Comparison of ENCODE assay signal across 21 cellular contexts in the genomic region with DNA sequence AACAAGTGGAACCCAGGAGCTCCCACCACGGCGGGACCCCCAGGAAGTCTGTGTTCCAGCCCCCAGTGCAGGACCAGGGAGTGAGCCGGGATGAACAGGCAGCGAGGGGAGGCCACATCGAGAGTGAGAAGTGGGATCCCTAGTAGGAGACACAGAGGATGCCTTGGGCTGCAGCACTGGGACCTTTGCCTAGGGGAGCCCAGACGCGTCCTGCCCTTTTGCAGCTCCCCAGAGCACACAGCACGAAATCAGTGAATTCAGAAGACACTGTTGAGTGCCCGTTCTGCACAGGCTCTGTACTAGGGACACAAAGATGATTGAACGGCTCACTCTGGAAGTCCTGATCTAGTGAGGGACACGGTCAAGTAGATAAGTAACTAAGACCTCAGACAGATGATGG. TPM values are rescaled to one million over a fixed set of nuclear protein-coding genes. Genes with fewer than 3 reads are reported as not detected.
A peak's percentile ranks its signal among the peaks of the same experiment; 100 is the strongest.
DNase-seq lines count a peak whose midpoint lies in the region; ATAC-seq, FAIRE-seq and TF ChIP-seq lines count a peak whose summit lies in the region.
"Had no signal": no experiment of that assay in that cellular context is flagged by ENCODE, and none has a peak within 500 bp of the region (broad histone marks: within the 10 kb centered on the region; RNA-seq: fewer than 3 reads in every experiment).

No MANE protein-coding gene starts in this region.

- H3K79me2 ChIP-seq in K562 (ENCODE audit: control insufficient read depth, insufficient read depth, low read length) (no peaks in the 10 kb centered on the region), smooth muscle cell (ENCODE audit: low read depth) (no peaks in the 10 kb centered on the region), PC-3 (ENCODE audit: low read length) (no peaks in the 10 kb centered on the region)

- H3K4me1 Mint-ChIP-seq in CD14-positive monocyte = no peaks in the 10 kb centered on the region
- H3K4me1 Mint-ChIP-seq in neural crest cell = peaks cover 16% of the 10 kb centered on the region
- H3K4me1 Mint-ChIP-seq: CD4-positive, CD25-positive, alpha-beta regulatory T cell had no signal

- H3K4me2 ChIP-seq in K562 (ENCODE audit: insufficient read depth, low read length) (no peak overlapping the region), smooth muscle cell (no peak overlapping the region), PC-3 (ENCODE audit: low read length) (no peak overlapping the region)

- no peaks in the 10 kb centered on the region for H3K36me3 ChIP-seq in K562 (ENCODE audit: control insufficient read depth, insufficient read depth, low read length)
- no peaks in the 10 kb centered on the region for H3K36me3 ChIP-seq in smooth muscle cell (ENCODE audit: low read depth)
- no peaks in the 10 kb centered on the region for H3K36me3 ChIP-seq in PC-3 (ENCODE audit: low read depth, low read length)

- H3K4me3 Mint-ChIP-seq in CD14-positive monocyte (no peak overlapping the region), neural crest cell (no peak overlapping the region)
- H3K4me3 Mint-ChIP-seq: CD4-positive, CD25-positive, alpha-beta regulatory T cell; CD8-positive, alpha-beta T cell; H9 had no signal

- in situ Hi-C loops in K562 (cut with MboI) = no loop called here

- DNase-seq in CD14-positive monocyte (ENCODE audit: low spot score) (peak; percentile 15), K562 (ENCODE audit: extremely low read depth in 1 of 4, low spot score in 3 of 4) (no peak), neural crest cell (ENCODE audit: low read depth, low spot score) (no peak), posterior vena cava (ENCODE audit: low spot score) (peak; percentile 53), COLO668 (lab: John Stamatoyannopoulos, UW; ENCODE audit: unreplicated experiment) (no peak), smooth muscle cell (lab: John Stamatoyannopoulos, UW; ENCODE audit: unreplicated experiment) (no peak), PC-3 (no peak)
- DNase-seq: CD4-positive, CD25-positive, alpha-beta regulatory T cell; CD8-positive, alpha-beta T cell; DMS 273 treated with DMSO at 0.1 percent for 48 hours; DMS79; EL; GDM1; GM23248; H9 had no signal

- H3K27ac ChIP-seq in K562 (ENCODE audit: extremely low read depth, low read depth, low read length) (no peak overlapping the region), smooth muscle cell (ENCODE audit: low read depth) (no peak overlapping the region), PC-3 (ENCODE audit: low read length) (no peak overlapping the region)
- H3K27ac ChIP-seq: GM23248 had no signal

- H2AFZ ChIP-seq in K562 (ENCODE audit: low read depth, low read length) = no peak overlapping the region
- no peak overlapping the region for H2AFZ ChIP-seq in smooth muscle cell (ENCODE audit: low read depth)
- H2AFZ ChIP-seq in PC-3 (ENCODE audit: low read length) = no peak overlapping the region
- H2AFZ ChIP-seq: GM23248 had no signal

- H3K9me3 Mint-ChIP-seq in CD14-positive monocyte = peaks cover 0 to 7% (median 6%) of the 10 kb centered on the region in 7 donors
- H3K9me3 Mint-ChIP-seq in neural crest cell = peaks cover 10% of the 10 kb centered on the region
- H3K9me3 Mint-ChIP-seq: CD8-positive, alpha-beta T cell had no signal

- BruUV-seq in K562 (replicated peaks; lab: Mats Ljungman, UMichigan) = no TSS peak
- BruUV-seq in PC-3 (replicated peaks; lab: Mats Ljungman, UMichigan) = no TSS peak

- POLR2A ChIA-PET in K562 (lab: Yijun Ruan, JAX) = interaction anchor here (0.7 to 1.2 kb wide), 2 partner anchors 10 to 23 kb away, joined by 4 read pairs; no protein-coding TSS in a partner anchor
- POLR2A ChIA-PET in PC-3 (lab: Charles Lee; ENCODE audit: unreplicated experiment) = no interaction called here

- TF ChIP-seq EP300 in K562 (IDR thresholded peaks at IDR 0.05; ENCODE audit: low read length) = no peak

- H4K20me1 ChIP-seq in K562 (replicated peaks; ENCODE audit: control insufficient read depth, insufficient read depth, low read length) (peaks cover 6% of the 10 kb centered on the region; the same call in 1 of the 2 replicates), smooth muscle cell (ENCODE audit: low read depth) (no peaks in the 10 kb centered on the region), PC-3 (ENCODE audit: low read length) (no peaks in the 10 kb centered on the region)

- no peaks in the 10 kb centered on the region for H3K9me2 ChIP-seq in PC-3 (replicated peaks; ENCODE audit: low read length)

- ATAC-seq in K562 (no peak; the same call in 2 of the 3 replicates), PC-3 (no peak), HG03439 (IDR thresholded peaks at IDR 0.05; ENCODE audit: unreplicated experiment) (no peak)
- ATAC-seq: CD8-positive, alpha-beta T cell; GM12878; HCT116 had no signal

- H3F3A ChIP-seq in smooth muscle cell (ENCODE audit: low read depth) (no peaks in the 10 kb centered on the region), PC-3 (ENCODE audit: low read length, unreplicated experiment) (no peaks in the 10 kb centered on the region)

- CTCF ChIA-PET in K562 (lab: Yijun Ruan, JAX; ENCODE audit: low intra/inter-chr PET ratio) (no interaction called here), PC-3 (lab: Charles Lee) (no interaction called here)

- peaks cover 17 to 41% (median 20%) of the 10 kb centered on the region in 3 donors for H3K27me3 Mint-ChIP-seq in CD14-positive monocyte (ENCODE audit: low read depth in 3 of 3)
- peaks cover 57% of the 10 kb centered on the region for H3K27me3 Mint-ChIP-seq in neural crest cell (ENCODE audit: low read depth)

- no peak for TF ChIP-seq POLR2A in K562 (conservative IDR thresholded peaks at IDR 0.05)

- TF ChIP-seq RAD21 in K562 (CRISPR knock-in tag; conservative IDR thresholded peaks at IDR 0.05 in 1 of 2, IDR thresholded peaks at IDR 0.05 in 1 of 2) = no peak

- H3K9me1 ChIP-seq in K562 (ENCODE audit: control insufficient read depth, insufficient read depth, low read length) = no peaks in the 10 kb centered on the region

- H3K4me3 ChIP-seq in K562 (no peak overlapping the region), smooth muscle cell (no peak overlapping the region), PC-3 (ENCODE audit: low read length) (no peak overlapping the region)
- H3K4me3 ChIP-seq: GM12878, GM23248 had no signal

- intact Hi-C loops in CD14-positive monocyte (cut with micrococcal nuclease) = no loop called here
- intact Hi-C loops in K562 (cut with micrococcal nuclease) = no loop called here
- intact Hi-C loops in posterior vena cava (cut with DNase I) = no loop called here
- intact Hi-C loops in PC-3 (cut with micrococcal nuclease) = no loop called here

- H3K36me3 Mint-ChIP-seq in CD14-positive monocyte (no peaks in the 10 kb centered on the region), neural crest cell (ENCODE audit: low read depth) (no peaks in the 10 kb centered on the region)
- H3K36me3 Mint-ChIP-seq: CD4-positive, CD25-positive, alpha-beta regulatory T cell; CD8-positive, alpha-beta T cell had no signal

- H3K9ac ChIP-seq in K562 (ENCODE audit: insufficient read depth in 1 of 2, low read depth in 2 of 2, low read length in 2 of 2) = no peak overlapping the region
- H3K9ac ChIP-seq in smooth muscle cell (ENCODE audit: low read depth) = no peak overlapping the region
- no peak overlapping the region for H3K9ac ChIP-seq in PC-3 (ENCODE audit: low read length)
- H3K9ac ChIP-seq: GM23248 had no signal

- no peak for FAIRE-seq in K562 (lab: Jason Lieb, UNC)
- FAIRE-seq: D721Med, GM12878, GM19239 had no signal

- H3K9me3 ChIP-seq in K562 (replicated peaks; ENCODE audit: control insufficient read depth, insufficient read depth, low read depth, low read length) (no peaks in the 10 kb centered on the region), smooth muscle cell (replicated peaks; ENCODE audit: low read depth) (no peaks in the 10 kb centered on the region), PC-3 (ENCODE audit: low read length) (no peaks in the 10 kb centered on the region)

- no peaks in the 10 kb centered on the region; a peak in 1 of 5 replicates for H3K4me1 ChIP-seq in K562 (replicated peaks in 1 of 2; ENCODE audit: control insufficient read depth in 2 of 2, insufficient read depth in 2 of 2, low read length in 2 of 2)
- peaks cover 19% of the 10 kb centered on the region for H3K4me1 ChIP-seq in smooth muscle cell (ENCODE audit: low read depth)
- H3K4me1 ChIP-seq in PC-3 (ENCODE audit: insufficient read depth, low read length) = no peaks in the 10 kb centered on the region

- H3K27me3 ChIP-seq in K562 (ENCODE audit: control insufficient read depth in 2 of 2, insufficient read depth in 2 of 2, low read length in 2 of 2) = peaks cover 68 to 81% of the 10 kb centered on the region in 2 experiments
- peaks cover 47% of the 10 kb centered on the region for H3K27me3 ChIP-seq in smooth muscle cell (ENCODE audit: low read depth)
- H3K27me3 ChIP-seq in PC-3 (ENCODE audit: low read length) = peaks cover 96% of the 10 kb centered on the region

- WGBS in K562 (ENCODE audit: insufficient coverage, low coverage, missing lambda C conversion rate) = 2% methylated on average over 11 of the region's 11 CpGs
- WGBS in smooth muscle cell (ENCODE audit: low lambda C conversion rate) = 92% methylated on average over 11 of the region's 11 CpGs

- TF ChIP-seq CTCF in CD14-positive monocyte (IDR thresholded peaks at IDR 0.05) (no peak), K562 (IDR thresholded peaks at IDR 0.05 in 2 of 3, conservative IDR thresholded peaks at IDR 0.05 in 1 of 3; ENCODE audit: insufficient read depth in 2 of 3, low read depth in 1 of 3, low read length in 3 of 3) (no peak), neural crest cell (conservative IDR thresholded peaks at IDR 0.05) (no peak), smooth muscle cell (IDR thresholded peaks at IDR 0.05; ENCODE audit: borderline replicate concordance, insufficient read depth, poor library complexity, severe bottlenecking) (no peak), PC-3 (conservative IDR thresholded peaks at IDR 0.05; ENCODE audit: low read depth, low read length) (no peak)

- H3K27ac Mint-ChIP-seq in CD14-positive monocyte (no peak overlapping the region), neural crest cell (ENCODE audit: unreplicated experiment) (peak overlapping the region; percentile 30)
- H3K27ac Mint-ChIP-seq: CD4-positive, CD25-positive, alpha-beta regulatory T cell; CD8-positive, alpha-beta T cell; H9 had no signal

RNA-seq across cellular contexts. Expression of a gene that starts 23.5 kb away (rescaled TPM):
- not detected for polyA plus RNA-seq in CD14-positive monocyte
- total RNA-seq in K562 (2011; cell fraction: chromatin; rRNA removed; ENCODE audit: low replicate concordance) = 0.12 and 0.21 TPM in 2 replicates
- under 0.01 and 0.13 TPM in 2 replicates for total RNA-seq in K562 (2011; cell fraction: nucleolus; rRNA removed)
- total RNA-seq in K562 (2011; cell fraction: nucleoplasm; rRNA removed) = 0.07 TPM in 1 of 2 replicates, not detected in the other
- total RNA-seq in K562 (2014; rRNA removed) = 0.24 and 0.59 TPM in 2 replicates
- total RNA-seq in K562 (2014; rRNA removed; fragmentation: Illumina TruSeq; extraction: Trizol) = 0.11 and 0.13 TPM in 2 replicates
- total RNA-seq in K562 (2015; rRNA removed; fragmentation: Illumina TruSeq; extraction: Trizol) = 0.33 and 0.34 TPM in 2 replicates
- total RNA-seq in K562 (2021) = 0.36 and 0.60 TPM in 2 replicates
- 0.01 and 0.06 TPM in 2 replicates for polyA plus RNA-seq in K562 (2011; rRNA removed)
- 0.01 and 0.18 TPM in 2 replicates for polyA plus RNA-seq in K562 (2011; cell fraction: cytosol; rRNA removed)
- 0.03 and 0.26 TPM in 2 replicates for polyA plus RNA-seq in K562 (2011; cell fraction: nucleus; rRNA removed)
- polyA plus RNA-seq in K562 (2012) = 1.7 and 4.0 TPM in 2 replicates
- polyA plus RNA-seq in K562 (2014; fragmentation: Illumina TruSeq; extraction: Trizol) = 0.25 and 0.31 TPM in 2 replicates
- polyA plus RNA-seq in K562 (2014; fragmentation: Nextera tagmentation; extraction: Ambion mirVana) = under 1 TPM; 0.04 TPM
- polyA plus RNA-seq in K562 (2014; rRNA removed) = 0.22 and 0.60 TPM in 2 replicates
- polyA minus RNA-seq in K562 (2011; rRNA and poly(A)+ RNA removed) = 0.04 TPM in 1 of 2 replicates, not detected in the other
- polyA minus RNA-seq in K562 (2011; cell fraction: cytosol; rRNA and poly(A)+ RNA removed) = 0.38 TPM in 1 of 2 replicates, not detected in the other
- 0.11 and 0.13 TPM in 2 replicates for polyA minus RNA-seq in K562 (2011; cell fraction: nucleus; rRNA and poly(A)+ RNA removed)
- 1.6 and 1.9 TPM in 2 replicates for total RNA-seq in neural crest cell
- total RNA-seq in posterior vena cava = not detected
- 0.04 TPM in 1 of 2 replicates, not detected in the other for total RNA-seq in smooth muscle cell
- 0.13 and 0.25 TPM in 2 replicates for polyA plus RNA-seq in smooth muscle cell
- total RNA-seq in PC-3 (2014; rRNA removed) = not detected in 2 replicates
- total RNA-seq: CD4-positive, CD25-positive, alpha-beta regulatory T cell; CD8-positive, alpha-beta T cell; GM12878; GM23248; H4; H9 had no signal
- polyA plus RNA-seq: CD4-positive, CD25-positive, alpha-beta regulatory T cell; GM23248 had no signal

RNA-seq across cellular contexts. Expression of a gene that starts 55.6 kb away (rescaled TPM):
- 10 to 100 TPM; 34.8 to 40.3 TPM for polyA plus RNA-seq in CD14-positive monocyte
- total RNA-seq in K562 (2011; cell fraction: chromatin; rRNA removed; ENCODE audit: low replicate concordance) = 24.6 and 55.8 TPM in 2 replicates
- total RNA-seq in K562 (2011; cell fraction: nucleolus; rRNA removed) = 17.2 and 20.8 TPM in 2 replicates
- total RNA-seq in K562 (2011; cell fraction: nucleoplasm; rRNA removed) = 24.4 and 26.3 TPM in 2 replicates
- total RNA-seq in K562 (2014; rRNA removed) = 42.5 and 60.1 TPM in 2 replicates
- 67.4 and 75.8 TPM in 2 replicates for total RNA-seq in K562 (2014; rRNA removed; fragmentation: Illumina TruSeq; extraction: Trizol)
- 61.9 and 68.8 TPM in 2 replicates for total RNA-seq in K562 (2015; rRNA removed; fragmentation: Illumina TruSeq; extraction: Trizol)
- total RNA-seq in K562 (2021) = 50.7 and 53.8 TPM in 2 replicates
- polyA plus RNA-seq in K562 (2011; rRNA removed) = 55.0 and 67.5 TPM in 2 replicates
- 15.4 and 29.3 TPM in 2 replicates for polyA plus RNA-seq in K562 (2011; cell fraction: cytosol; rRNA removed)
- polyA plus RNA-seq in K562 (2011; cell fraction: nucleus; rRNA removed) = 38.5 and 41.8 TPM in 2 replicates
- 39.7 and 47.9 TPM in 2 replicates for polyA plus RNA-seq in K562 (2012)
- 50.9 and 58.5 TPM in 2 replicates for polyA plus RNA-seq in K562 (2014; fragmentation: Illumina TruSeq; extraction: Trizol)
- 10 to 100 TPM; 32.1 to 49.8 TPM for polyA plus RNA-seq in K562 (2014; fragmentation: Nextera tagmentation; extraction: Ambion mirVana)
- polyA plus RNA-seq in K562 (2014; rRNA removed) = 49.9 and 51.1 TPM in 2 replicates
- polyA minus RNA-seq in K562 (2011; rRNA and poly(A)+ RNA removed) = 72.8 and 76.4 TPM in 2 replicates
- 21.7 and 26.0 TPM in 2 replicates for polyA minus RNA-seq in K562 (2011; cell fraction: cytosol; rRNA and poly(A)+ RNA removed)
- 28.3 and 41.1 TPM in 2 replicates for polyA minus RNA-seq in K562 (2011; cell fraction: nucleus; rRNA and poly(A)+ RNA removed)
- 69.2 and 70.3 TPM in 2 replicates for total RNA-seq in neural crest cell
- total RNA-seq in posterior vena cava = 10 to 100 TPM; 31.2 to 34.1 TPM
- total RNA-seq in smooth muscle cell = 45.8 and 66.3 TPM in 2 replicates
- polyA plus RNA-seq in smooth muscle cell = 39.8 and 43.9 TPM in 2 replicates
- 40.5 and 45.8 TPM in 2 replicates for total RNA-seq in PC-3 (2014; rRNA removed)

Comparison
In these comparisons a context has a peak if more than half of its experiments do, and no peak if none do; other contexts are left out.
1. DNase-seq: peak in CD14-positive monocyte (single experiment) and posterior vena cava (single experiment); none in K562 (0 of 4), neural crest cell (single experiment), COLO668 (single experiment), smooth muscle cell (single experiment) and PC-3 (single experiment).